Comparison of ENCODE assay signal across 9 cellular contexts in the genomic region with DNA sequence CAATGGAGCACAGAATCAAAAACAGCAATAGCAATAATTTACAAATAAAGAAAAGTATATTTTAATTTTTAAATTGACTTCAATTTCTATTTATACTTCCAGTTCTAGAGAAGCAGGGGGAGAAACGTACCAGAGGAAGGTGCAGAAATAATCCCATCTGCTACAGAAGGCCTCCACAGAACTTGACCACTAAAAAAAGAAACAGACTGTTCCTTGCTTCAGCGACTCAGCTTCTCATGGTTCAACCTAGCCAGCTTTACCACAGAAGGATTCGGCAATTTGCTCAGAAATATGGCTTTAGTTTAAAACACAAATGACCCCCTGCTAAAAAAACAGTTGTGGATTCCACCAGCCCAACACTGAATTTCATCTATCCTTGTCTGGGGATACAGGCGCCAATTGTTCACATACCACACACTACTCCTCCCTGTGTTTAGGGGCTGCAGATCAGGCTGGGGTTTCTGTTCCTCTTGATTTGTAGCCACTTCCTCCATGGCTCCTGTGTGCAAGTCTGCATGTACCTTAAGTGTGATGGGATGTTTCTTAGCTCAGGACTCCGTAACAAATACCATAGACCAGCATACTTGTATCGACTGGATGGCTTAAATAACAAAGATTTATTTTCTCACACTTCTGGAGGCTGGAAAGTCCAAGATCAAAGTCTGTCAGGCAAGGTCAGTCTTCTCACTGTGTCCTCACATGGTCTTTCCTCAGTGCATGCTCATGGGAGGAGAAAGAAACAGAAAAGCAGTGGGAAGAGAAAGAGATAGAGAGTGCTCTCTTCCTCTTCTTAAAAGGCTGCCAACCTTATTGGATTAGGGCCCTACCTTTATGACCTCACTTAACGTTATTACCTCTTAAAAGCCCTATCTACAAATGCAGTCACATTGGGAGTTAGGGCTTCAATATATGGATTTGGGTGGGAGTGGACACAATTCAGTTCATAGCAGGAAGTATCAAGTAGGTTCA.
DNase-seq lines count a peak whose midpoint lies in the region; ATAC-seq and TF ChIP-seq lines count a peak whose summit lies in the region.
"Had no signal": no experiment of that assay in that cellular context is flagged by ENCODE, and none has a peak within 500 bp of the region (broad histone marks: within the 10 kb centered on the region; RNA-seq: fewer than 3 reads in every experiment).

No MANE protein-coding gene starts in this region.

- no peak overlapping the region for H3K27ac ChIP-seq in PC-9

- H3K27me3 ChIP-seq in PC-9 (ENCODE audit: insufficient read depth, low read depth): no peaks in the 10 kb centered on the region

- H3K36me3 Mint-ChIP-seq in naive B cell: no peaks in the 10 kb centered on the region

- peak overlapping the region in 7 of 8 donors; percentile 31 to 85 (median 69) for H3K4me3 Mint-ChIP-seq in naive B cell

- ATAC-seq in GM18907 (IDR thresholded peaks at IDR 0.05; ENCODE audit: unreplicated experiment) (peak; percentile 86), GM21786 (IDR thresholded peaks at IDR 0.05; ENCODE audit: unreplicated experiment) (peak; percentile 84), HG03439 (IDR thresholded peaks at IDR 0.05; ENCODE audit: unreplicated experiment) (peak; percentile 65), naive B cell (ENCODE audit: low read depth in 2 of 2) (peak; percentile 97)
- ATAC-seq: stimulated activated naive CD8-positive, alpha-beta T cell treated with anti-CD3 and anti-CD28 coated beads, Interleukin-15, Interleukin-2, amounts not matched to agents 100 U/mL and 50 U/mL, for 24 hours had no signal

- no peaks in the 10 kb centered on the region for H3K36me3 ChIP-seq in PC-9 (ENCODE audit: low read depth)

- H2AFZ ChIP-seq in PC-9: no peak overlapping the region

- POLR2A ChIA-PET in PC-9 (lab: Charles Lee; ENCODE audit: unreplicated experiment): no interaction called here

- peak overlapping the region in 5 of 6 donors; percentile 8 to 79 (median 64) for H3K27ac Mint-ChIP-seq in naive B cell

- no TSS peak for BruUV-seq in PC-9 (replicated peaks; lab: Mats Ljungman, UMichigan)

- H4K20me1 ChIP-seq in PC-9 (ENCODE audit: insufficient read depth): no peaks in the 10 kb centered on the region

- no peaks in the 10 kb centered on the region for H3F3A ChIP-seq in PC-9 (ENCODE audit: insufficient read depth, low read depth)

- intact Hi-C loops in PC-9 (cut with micrococcal nuclease; ENCODE audit: unreplicated experiment): loop anchor here (1.0 to 10.0 kb wide), 2 partner anchors 93 to 180 kb away; no protein-coding TSS in a partner anchor

- peaks cover 0 to 14% (median 0%) of the 10 kb centered on the region in 3 donors for H3K27me3 Mint-ChIP-seq in naive B cell

- no peaks in the 10 kb centered on the region for H3K4me1 ChIP-seq in PC-9 (replicated peaks; ENCODE audit: insufficient read depth)

- H3K79me2 ChIP-seq in PC-9 (ENCODE audit: low read depth): no peaks in the 10 kb centered on the region

- H3K4me1 Mint-ChIP-seq in naive B cell: peaks cover 14 to 26% (median 18%) of the 10 kb centered on the region in 3 donors

- no peaks in the 10 kb centered on the region for H3K9me2 ChIP-seq in PC-9 (ENCODE audit: insufficient read depth)

- peaks cover 0 to 2% (median 0%) of the 10 kb centered on the region in 7 donors for H3K9me3 Mint-ChIP-seq in naive B cell

- TF ChIP-seq CTCF in PC-9 (conservative IDR thresholded peaks at IDR 0.05): no peak

- no peaks in the 10 kb centered on the region for H3K9me3 ChIP-seq in PC-9 (ENCODE audit: insufficient read depth, low read depth)

- H3K4me3 ChIP-seq in PC-9: no peak overlapping the region

- DNase-seq in naive B cell: peak; percentile 46
- no peak for DNase-seq in middle frontal gyrus (ENCODE audit: extremely low spot score, low spot score)
- no peak for DNase-seq in PC-9
- DNase-seq in NCI-H1417 (lab: John Stamatoyannopoulos, UW): no peak
- DNase-seq: activated CD4-positive, CD25-positive, alpha-beta regulatory T cell treated with anti-CD3 and anti-CD28 coated beads, Interleukin-2, amount 50 U/mL, for 72 hours; stimulated activated naive CD8-positive, alpha-beta T cell treated with anti-CD3 and anti-CD28 coated beads, Interleukin-15, Interleukin-2, amounts not matched to agents 100 U/mL and 50 U/mL, for 24 hours had no signal

- H3K4me2 ChIP-seq in PC-9: no peak overlapping the region

- CTCF ChIA-PET in PC-9 (lab: Charles Lee): no interaction called here
